20 cellular contexts compared by ENCODE assay signal in the genomic region with DNA sequence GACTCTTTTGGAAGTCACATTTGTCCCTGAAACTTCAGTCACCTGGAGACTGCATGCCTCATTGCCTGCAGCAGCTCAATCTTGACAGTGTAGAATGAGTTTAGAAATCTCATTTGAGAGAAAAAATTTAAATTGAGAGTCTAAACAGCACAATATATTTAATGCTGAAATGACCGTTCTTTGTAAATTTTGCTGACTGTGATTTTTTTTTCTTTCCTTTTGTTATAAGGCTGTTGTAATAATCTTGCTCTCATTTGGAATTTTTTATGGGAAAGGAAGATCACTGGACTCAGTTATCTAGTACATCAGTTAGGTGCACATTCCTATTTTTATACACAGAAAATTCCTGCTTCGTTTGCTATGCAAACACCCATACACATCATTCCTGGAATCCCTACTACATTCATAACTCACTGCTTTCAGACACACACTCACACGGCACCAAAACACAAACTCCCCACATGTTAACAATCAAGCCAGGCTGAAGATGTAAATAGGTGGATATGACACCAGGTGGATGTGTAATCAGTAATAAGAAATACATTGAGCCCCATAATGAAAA. TPM values are rescaled to one million over a fixed set of nuclear protein-coding genes. Genes with fewer than 3 reads are reported as not detected.
DNase-seq lines count a peak whose midpoint lies in the region; ATAC-seq, FAIRE-seq and TF ChIP-seq lines count a peak whose summit lies in the region.
"Had no signal": no experiment of that assay in that cellular context is flagged by ENCODE, and none has a peak within 500 bp of the region (broad histone marks: within the 10 kb centered on the region; RNA-seq: fewer than 3 reads in every experiment).

No MANE protein-coding gene starts in this region.

- no peak overlapping the region for H2AFZ ChIP-seq in H1 (ENCODE audit: low read length)
- peak overlapping the region; percentile 27 for H2AFZ ChIP-seq in neural cell (ENCODE audit: low read depth, low read length)
- H2AFZ ChIP-seq: GM23248 had no signal

- H3K27me3 ChIP-seq in H1 (replicated peaks in 1 of 4; ENCODE audit: control insufficient read depth in 3 of 4, extremely low read depth in 1 of 4, insufficient read depth in 3 of 4, low read length in 3 of 4) (peaks cover 6 to 21% (median 16%) of the 10 kb centered on the region in 4 experiments), neural cell (ENCODE audit: insufficient read depth, low read depth, low read length) (no peaks in the 10 kb centered on the region)

- H3K4me3 ChIP-seq in A549: no peak overlapping the region
- no peak overlapping the region for H3K4me3 ChIP-seq in H1 (ENCODE audit: extremely low read depth in 1 of 4, insufficient read depth in 2 of 4, low read depth in 3 of 4, low read length in 4 of 4)
- H3K4me3 ChIP-seq in neural cell (ENCODE audit: low read length): peak overlapping the region; percentile 85
- H3K4me3 ChIP-seq: GM23248, PC-9 had no signal

- H3K4me1 ChIP-seq in A549 (no peaks in the 10 kb centered on the region), H1 (replicated peaks in 1 of 4; ENCODE audit: control insufficient read depth in 3 of 4, insufficient read depth in 4 of 4, low read length in 3 of 4) (peaks cover 3 to 7% (median 5%) of the 10 kb centered on the region in 4 experiments; a peak in 6 of 7 replicates)

- no peak overlapping the region for H4K91ac ChIP-seq in H1 (replicated peaks; ENCODE audit: insufficient read length, low read length)

- no peak overlapping the region for H4K5ac ChIP-seq in H1 (ENCODE audit: insufficient read length, low read depth, low read length)

- no peak overlapping the region for H2BK20ac ChIP-seq in H1 (ENCODE audit: low read length)

- no peaks in the 10 kb centered on the region for H3K36me3 Mint-ChIP-seq in HFFc6 (ENCODE audit: low read depth)
- no peaks in the 10 kb centered on the region for H3K36me3 Mint-ChIP-seq in effector memory CD8-positive, alpha-beta T cell (ENCODE audit: insufficient read depth)
- H3K36me3 Mint-ChIP-seq: CD4-positive, CD25-positive, alpha-beta regulatory T cell had no signal

- peaks cover 2% of the 10 kb centered on the region; the same call in 1 of the 2 replicates for H3K27me3 Mint-ChIP-seq in HFFc6 (ENCODE audit: insufficient read depth)
- peaks cover 0 to 19% of the 10 kb centered on the region in 2 donors for H3K27me3 Mint-ChIP-seq in effector memory CD8-positive, alpha-beta T cell

- no peaks in the 10 kb centered on the region for H3K79me1 ChIP-seq in H1 (ENCODE audit: low read depth, low read length)

- H3K18ac ChIP-seq in H1 (ENCODE audit: extremely low read depth, low read length): no peak overlapping the region

- FAIRE-seq in A549 (lab: Jason Lieb, UNC) (no peak), H1 (lab: Jason Lieb, UNC) (no peak)

- no peak overlapping the region for H3K4ac ChIP-seq in H1 (replicated peaks; ENCODE audit: insufficient read length, low read depth, low read length)

- H3K9me2 ChIP-seq in neural cell (ENCODE audit: insufficient read depth, low read length): no peaks in the 10 kb centered on the region

- H3K4me3 Mint-ChIP-seq in HFFc6: peak overlapping the region; percentile 1; the same call in 1 of the 2 replicates
- H3K4me3 Mint-ChIP-seq in effector memory CD8-positive, alpha-beta T cell: no peak overlapping the region
- H3K4me3 Mint-ChIP-seq: CD4-positive, CD25-positive, alpha-beta regulatory T cell had no signal

- CTCF ChIA-PET in A549 (lab: Yijun Ruan, JAX): no interaction called here
- CTCF ChIA-PET in H1 (lab: Charles Lee; ENCODE audit: partially characterized antibody): interaction anchor here (1.2 kb wide), 1 partner anchor 280 kb away, joined by 5 read pairs; no protein-coding TSS in a partner anchor

- no peak overlapping the region for H4K8ac ChIP-seq in H1 (ENCODE audit: extremely low read depth, insufficient read depth, low read length)

- no peak overlapping the region for H2AK5ac ChIP-seq in H1 (ENCODE audit: low read depth, low read length)

- peaks cover 25% of the 10 kb centered on the region; the same call in 1 of the 2 replicates for H3K4me1 Mint-ChIP-seq in HFFc6 (ENCODE audit: low read depth)
- H3K4me1 Mint-ChIP-seq in effector memory CD8-positive, alpha-beta T cell (ENCODE audit: low read depth in 2 of 2): peaks cover 0 to 1% of the 10 kb centered on the region in 2 donors
- H3K4me1 Mint-ChIP-seq: CD4-positive, CD25-positive, alpha-beta regulatory T cell had no signal

- no peak for TF ChIP-seq POLR2A in A549 (IDR thresholded peaks at IDR 0.05; ENCODE audit: low read length)
- TF ChIP-seq POLR2A in H1 (IDR thresholded peaks at IDR 0.05; ENCODE audit: control extremely low read depth in 1 of 2, low read depth in 2 of 2, low read length in 2 of 2): no peak

- H2BK120ac ChIP-seq in H1 (replicated peaks; ENCODE audit: low read depth, low read length): no peak overlapping the region

- no peak overlapping the region for H3K56ac ChIP-seq in H1 (replicated peaks; ENCODE audit: insufficient read length, low read depth, low read length)

- POLR2A ChIA-PET in A549 (lab: Yijun Ruan, JAX): no interaction called here
- POLR2A ChIA-PET in H1 (lab: Charles Lee; ENCODE audit: partially characterized antibody): no interaction called here

- TF ChIP-seq EP300 in A549 (IDR thresholded peaks at IDR 0.05): no peak
- no peak for TF ChIP-seq EP300 in H1 (IDR thresholded peaks at IDR 0.05; ENCODE audit: borderline replicate concordance in 1 of 2, low read depth in 2 of 2, low read length in 2 of 2)
- no peak for TF ChIP-seq EP300 in neural cell (conservative IDR thresholded peaks at IDR 0.05; ENCODE audit: poor library complexity, severe bottlenecking)

- H3K9ac ChIP-seq in H1 (replicated peaks in 1 of 4; ENCODE audit: extremely low read depth in 1 of 4, low read depth in 3 of 4, low read length in 3 of 4): no peak overlapping the region
- peak overlapping the region; percentile 87 for H3K9ac ChIP-seq in neural cell (ENCODE audit: low read length)
- H3K9ac ChIP-seq: GM23248, KMS-11 had no signal

- H3K4me2 ChIP-seq in A549 (no peak overlapping the region), H1 (ENCODE audit: insufficient read depth in 1 of 2, low read depth in 2 of 2, low read length in 2 of 2) (no peak overlapping the region; a peak in 1 of 4 replicates), neural cell (ENCODE audit: low read length) (peak overlapping the region; percentile 97)
- H3K4me2 ChIP-seq: KMS-11 had no signal

- H3K27ac Mint-ChIP-seq in HFFc6: no peak overlapping the region; the same call in 1 of the 2 replicates
- H3K27ac Mint-ChIP-seq in effector memory CD8-positive, alpha-beta T cell: no peak overlapping the region

- DNase-seq in A549 (ENCODE audit: low read depth in 1 of 2, low spot score in 1 of 2) (no peak), HFFc6 (no peak), H1 (ENCODE audit: low read depth in 1 of 2, low spot score in 2 of 2) (no peak), NOMO-1 (lab: John Stamatoyannopoulos, UW; ENCODE audit: unreplicated experiment in 2 of 2) (no peak)
- no peak for DNase-seq in effector memory CD8-positive, alpha-beta T cell
- no peak for DNase-seq in stimulated activated naive CD4-positive, alpha-beta T cell treated with Interleukin-2 at 50 U/mL for 16 hours (lab: John Stamatoyannopoulos, UW)
- DNase-seq: AML-193; Calu3; CD4-positive, CD25-positive, alpha-beta regulatory T cell; DMS79; GDM1; GM23248; NCI-H1092; NCI-H1930; NCI-H510A; PC-9 had no signal

- H3K23me2 ChIP-seq in H1 (ENCODE audit: low read depth, low read length): peaks cover 12% of the 10 kb centered on the region

- TF ChIP-seq RAD21 in A549 (conservative IDR thresholded peaks at IDR 0.05 in 1 of 2, IDR thresholded peaks at IDR 0.05 in 1 of 2) (no peak), H1 (IDR thresholded peaks at IDR 0.05 in 1 of 2, conservative IDR thresholded peaks at IDR 0.05 in 1 of 2; ENCODE audit: low read depth in 2 of 2, low read length in 2 of 2) (no peak), neural cell (conservative IDR thresholded peaks at IDR 0.05) (no peak)

- H3K9me3 ChIP-seq in A549: no peaks in the 10 kb centered on the region
- H3K9me3 ChIP-seq in H1 (ENCODE audit: insufficient read depth in 2 of 2, low read depth in 1 of 2, low read length in 1 of 2): no peaks in the 10 kb centered on the region
- no peaks in the 10 kb centered on the region for H3K9me3 ChIP-seq in neural cell (ENCODE audit: low read length)

- TF ChIP-seq CTCF in A549 (IDR thresholded peaks at IDR 0.05): no peak
- no peak for TF ChIP-seq CTCF in HFFc6 (IDR thresholded peaks at IDR 0.05)
- no peak for TF ChIP-seq CTCF in H1 (IDR thresholded peaks at IDR 0.05; ENCODE audit: control extremely low read depth in 1 of 3, insufficient read depth in 1 of 3, low read depth in 1 of 3, low read length in 3 of 3)
- TF ChIP-seq CTCF in neural cell (IDR thresholded peaks at IDR 0.05; ENCODE audit: poor library complexity, severe bottlenecking): no peak

- H4K20me1 ChIP-seq in H1 (replicated peaks in 1 of 2; ENCODE audit: control insufficient read depth in 1 of 2, insufficient read depth in 2 of 2, low read length in 2 of 2) (peaks cover 0 to 2% of the 10 kb centered on the region in 2 experiments), neural cell (ENCODE audit: insufficient read depth) (no peaks in the 10 kb centered on the region)

- ATAC-seq in A549 (no peak), GM19023 (IDR thresholded peaks at IDR 0.05; ENCODE audit: unreplicated experiment) (no peak)
- no peak for ATAC-seq in effector memory CD8-positive, alpha-beta T cell (replicated peaks)

- no peaks in the 10 kb centered on the region for H3K9me3 Mint-ChIP-seq in HFFc6
- no peaks in the 10 kb centered on the region for H3K9me3 Mint-ChIP-seq in effector memory CD8-positive, alpha-beta T cell

- no peak overlapping the region for H2BK12ac ChIP-seq in H1 (ENCODE audit: low read depth, low read length)

- no peak overlapping the region for H2BK5ac ChIP-seq in H1 (ENCODE audit: low read depth, low read length)

- H3K79me2 ChIP-seq in H1 (ENCODE audit: control insufficient read depth in 1 of 2, insufficient read depth in 2 of 2, low read length in 2 of 2): no peaks in the 10 kb centered on the region
- H3K79me2 ChIP-seq in neural cell (replicated peaks; ENCODE audit: insufficient read depth, low read length): peaks cover 44% of the 10 kb centered on the region

- no peak overlapping the region for H2BK15ac ChIP-seq in H1 (ENCODE audit: low read length)

- H3K23ac ChIP-seq in H1 (ENCODE audit: insufficient read length): no peak overlapping the region

- no peak overlapping the region for H3K27ac ChIP-seq in A549
- no peak overlapping the region for H3K27ac ChIP-seq in H1 (ENCODE audit: low read depth, low read length)
- H3K27ac ChIP-seq in neural cell (ENCODE audit: low read length): peak overlapping the region; percentile 80
- H3K27ac ChIP-seq: GM23248, HL-60, KMS-11, PC-9 had no signal

- 62% methylated on average over 3 of the region's 3 CpGs for WGBS in A549 (ENCODE audit: missing lambda C conversion rate)
- WGBS in H1 (ENCODE audit: extremely low coverage in 1 of 2, insufficient coverage in 1 of 2, insufficient read length in 1 of 2, insufficient replicate concordance in 2 of 2, low coverage in 1 of 2, low lambda C conversion rate in 2 of 2, missing lambda C conversion rate in 1 of 2), 2 experiments: 80% methylated on average over 3 of the region's 3 CpGs; no CpG with 5 or more reads in 1 of the 2 experiments

- H3F3A ChIP-seq in neural cell (ENCODE audit: insufficient read depth, low read length, poor library complexity, severe bottlenecking): no peaks in the 10 kb centered on the region

- H3K14ac ChIP-seq in H1 (ENCODE audit: insufficient read length): no peak overlapping the region

- H3K36me3 ChIP-seq in H1 (ENCODE audit: control insufficient read depth in 2 of 4, insufficient read depth in 4 of 4, low read length in 3 of 4) (no peaks in the 10 kb centered on the region), neural cell (ENCODE audit: insufficient read depth, low read length) (no peaks in the 10 kb centered on the region)

RNA-seq across cellular contexts. Expression of a gene that starts 43.8 kb away (rescaled TPM):
- polyA plus RNA-seq in A549 (2011; rRNA removed) (0.16 and 0.21 TPM in 2 replicates), A549 (2017; fragmentation: RNase III; extraction: RNeasy Plus Mini Kit Qiagen cat#74134 plus additional on column Dnase treatment) (0.15 to 0.16 TPM (median 0.15 TPM) in 3 replicates), H1 (2011; rRNA removed) (0.11 and 0.17 TPM in 2 replicates), neural cell (3.2 and 3.4 TPM in 2 replicates)
- not detected in 2 replicates for polyA plus RNA-seq in A549 (2012; cell fraction: cytosol; rRNA removed)
- polyA plus RNA-seq in A549 (2012; cell fraction: nucleus; rRNA removed): 0.01 and 0.04 TPM in 2 replicates
- polyA minus RNA-seq in A549 (2011; rRNA and poly(A)+ RNA removed): 0.21 and 0.24 TPM in 2 replicates
- total RNA-seq in HFFc6 (2021; fragmentation: NEBNext Ultra II Directional; extraction: Animal tissue kit (Norgen Biotek cat#: 25700)): 1 to 10 TPM; 1.2 to 9.7 (median 8.5) TPM
- total RNA-seq in H1 (2021; fragmentation: NEBNext Ultra II Directional; extraction: Animal tissue kit (Norgen Biotek cat#: 25700)): 0.33 and 0.37 TPM in 2 replicates
- 0.19 TPM for polyA plus RNA-seq in H1 (2011; cell fraction: cytosol; rRNA removed)
- 0.76 TPM for polyA plus RNA-seq in H1 (2011; cell fraction: nucleus; rRNA removed)
- polyA plus RNA-seq in H1 (2012, experiment 1 of 2): 0.17 to 0.35 TPM (median 0.29 TPM) in 4 replicates
- polyA plus RNA-seq in H1 (2012, experiment 2 of 2): 0.09 TPM
- polyA plus RNA-seq in H1 (2013, experiment 1 of 2): 0.85 TPM
- 0.70 TPM for polyA plus RNA-seq in H1 (2013, experiment 2 of 2)
- 0.28 and 0.71 TPM in 2 replicates for polyA minus RNA-seq in H1 (2011; rRNA and poly(A)+ RNA removed)
- 0.59 TPM for polyA minus RNA-seq in H1 (2011; cell fraction: cytosol; rRNA and poly(A)+ RNA removed)
- 2.3 TPM for polyA minus RNA-seq in H1 (2011; cell fraction: nucleus; rRNA and poly(A)+ RNA removed)
- polyA minus RNA-seq in neural cell: 76.4 and 82.4 TPM in 2 replicates
- total RNA-seq: Calu3; CD4-positive, CD25-positive, alpha-beta regulatory T cell had no signal
- polyA plus RNA-seq: CD4-positive, CD25-positive, alpha-beta regulatory T cell had no signal
